Comparison of ENCODE assay signal across 15 cellular contexts in genomic region chr15:98826658-98827057, GRCh38.
DNase-seq lines count a peak whose midpoint lies in the region; ATAC-seq and TF ChIP-seq lines count a peak whose summit lies in the region.
"Had no signal": no experiment of that assay in that cellular context is flagged by ENCODE, and none has a peak within 500 bp of the region (broad histone marks: within the 10 kb centered on the region; RNA-seq: fewer than 3 reads in every experiment).

No MANE protein-coding gene starts in this region.

- H3K9me3 ChIP-seq in mucosa of descending colon, result peaks cover 35% of the 10 kb centered on the region

- peak overlapping the region; percentile 14; the same call in 1 of the 2 replicates for H3K27ac ChIP-seq in VCaP
- H3K27ac ChIP-seq: RWPE1 had no signal

- no peaks in the 10 kb centered on the region for H3K4me1 ChIP-seq in mucosa of descending colon (ENCODE audit: low read depth)

- TF ChIP-seq CTCF in VCaP (conservative IDR thresholded peaks at IDR 0.05) (no peak), mucosa of descending colon (IDR thresholded peaks at IDR 0.05) (no peak)

- intact Hi-C loops in mucosa of descending colon (cut with DNase I, micrococcal nuclease), result no loop called here

- ATAC-seq in mucosa of descending colon (peak; percentile 80), GM18861 (IDR thresholded peaks at IDR 0.05; ENCODE audit: unreplicated experiment) (no peak), HG02840 (IDR thresholded peaks at IDR 0.05; ENCODE audit: low FRiP score, unreplicated experiment) (no peak)

- H3K4me3 ChIP-seq in mucosa of descending colon, result no peak overlapping the region

- DNase-seq in DMS79 treated with DMSO at 0.1 percent for 48 hours (lab: John Stamatoyannopoulos, UW) (peak; percentile 28), NCI-H1105 (lab: John Stamatoyannopoulos, UW) (peak; percentile 20), mucosa of descending colon (no peak), activated T-cell treated with anti-CD3 and anti-CD28 coated beads for 4 hours (no peak)
- DNase-seq: ACHN, COR-L47, EL, H7, NCI-H2081 treated with DMSO at 0.1 percent for 48 hours, NCI-H345, NCI-H69 had no signal

- no peaks in the 10 kb centered on the region for H3K36me3 ChIP-seq in mucosa of descending colon (ENCODE audit: low read depth)

Comparison
In these comparisons a context has a peak if more than half of its experiments do, and no peak if none do; other contexts are left out.
1. DNase-seq: peak in DMS79 treated with DMSO at 0.1 percent for 48 hours (single experiment) and NCI-H1105 (single experiment); none in mucosa of descending colon (0 of 3) and activated T-cell treated with anti-CD3 and anti-CD28 coated beads for 4 hours (single experiment).